24 cellular contexts compared by ENCODE assay signal in genomic region chr16:54475019-54475418, GRCh38.
"Had no signal": no experiment of that assay in that cellular context is flagged by ENCODE, and none has a peak within 500 bp of the region (broad histone marks: within the 10 kb centered on the region; RNA-seq: fewer than 3 reads in every experiment).

No MANE protein-coding gene starts in this region.

- H3K27me3 Mint-ChIP-seq: activated CD4-positive, alpha-beta memory T cell treated with anti-CD3 and anti-CD28 coated beads, Interleukin-2, amount 10 ng/mL, durations not matched to agents 7 days and 5 days; activated CD4-positive, alpha-beta T cell treated with anti-CD3 and anti-CD28 coated beads for 36 hours; activated naive CD4-positive, alpha-beta T cell treated with anti-CD3 and anti-CD28 coated beads, Interleukin-2, amount 10 ng/mL, durations not matched to agents 7 days and 5 days had no signal

- H3K27ac ChIP-seq: ascending aorta, body of pancreas, KMS-11, PC-9, VCaP had no signal

- H3K9me3 Mint-ChIP-seq: activated CD4-positive, alpha-beta memory T cell treated with anti-CD3 and anti-CD28 coated beads, Interleukin-2, amount 10 ng/mL, durations not matched to agents 7 days and 5 days had no signal

- H3K4me3 Mint-ChIP-seq: activated CD4-positive, alpha-beta memory T cell treated with anti-CD3 and anti-CD28 coated beads, Interleukin-2, amount 10 ng/mL, durations not matched to agents 7 days and 5 days; activated CD4-positive, alpha-beta T cell treated with anti-CD3 and anti-CD28 coated beads for 36 hours; activated naive CD4-positive, alpha-beta T cell treated with anti-CD3 and anti-CD28 coated beads, Interleukin-2, amount 10 ng/mL, durations not matched to agents 7 days and 5 days; activated T-helper 17 cell treated with anti-CD3 and anti-CD28 coated beads, Interleukin-2, amount 50 U/mL, for 72 hours had no signal

- ATAC-seq: activated CD4-positive, alpha-beta T cell treated with anti-CD3 and anti-CD28 coated beads for 36 hours; activated T-helper 17 cell treated with anti-CD3 and anti-CD28 coated beads, Interleukin-2, amount 50 U/mL, for 72 hours; body of pancreas had no signal

- H3K36me3 Mint-ChIP-seq: activated naive CD4-positive, alpha-beta T cell treated with anti-CD3 and anti-CD28 coated beads, Interleukin-2, amount 10 ng/mL, durations not matched to agents 7 days and 5 days had no signal

- H3K4me1 ChIP-seq: ascending aorta, body of pancreas had no signal

- H3K4me3 ChIP-seq: ascending aorta, body of pancreas, MG63, PC-9 had no signal

- H3K9me3 ChIP-seq: ascending aorta, body of pancreas, MG63 had no signal

- H3K4me1 Mint-ChIP-seq: activated CD4-positive, alpha-beta memory T cell treated with anti-CD3 and anti-CD28 coated beads, Interleukin-2, amount 10 ng/mL, durations not matched to agents 7 days and 5 days; activated CD4-positive, alpha-beta T cell treated with anti-CD3 and anti-CD28 coated beads for 36 hours; activated naive CD4-positive, alpha-beta T cell treated with anti-CD3 and anti-CD28 coated beads, Interleukin-2, amount 10 ng/mL, durations not matched to agents 7 days and 5 days; activated T-helper 17 cell treated with anti-CD3 and anti-CD28 coated beads, Interleukin-2, amount 50 U/mL, for 72 hours had no signal

- DNase-seq: activated CD4-positive, alpha-beta memory T cell treated with anti-CD3 and anti-CD28 coated beads, Interleukin-2, amount 10 ng/mL, durations not matched to agents 7 days and 5 days; activated CD4-positive, alpha-beta T cell treated with anti-CD3 and anti-CD28 coated beads for 36 hours; activated CD4-positive, alpha-beta T cell treated with anti-CD3 and anti-CD28 coated beads, Interleukin-2, amount 50 U/mL, for 1 hour; activated CD4-positive, CD25-positive, alpha-beta regulatory T cell; activated gamma-delta T cell; activated naive CD4-positive, alpha-beta T cell treated with anti-CD3 and anti-CD28 coated beads, Interleukin-2, amount 10 ng/mL, durations not matched to agents 7 days and 5 days; activated T-cell treated with anti-CD3 and anti-CD28 coated beads for 4 hours; activated T-cell treated with anti-CD3 and anti-CD28 coated beads, Interleukin-2, amount 50 U/mL, for 48 hours; amniotic stem cell; body of pancreas; MG63; MV-4-11; NCI-H1436 treated with DMSO at 0.1 percent for 48 hours; NCI-H187; NCI-H2081; NCI-H510A treated with DMSO at 0.1 percent for 48 hours; NCI-H69; PC-9; SIG-M5; T-helper 1 cell had no signal

- H3K36me3 ChIP-seq: ascending aorta, MG63 had no signal

- H3K27me3 ChIP-seq: ascending aorta, body of pancreas, MG63 had no signal

- H3K27ac Mint-ChIP-seq: activated CD4-positive, alpha-beta memory T cell treated with anti-CD3 and anti-CD28 coated beads, Interleukin-2, amount 10 ng/mL, durations not matched to agents 7 days and 5 days; activated CD4-positive, alpha-beta T cell treated with anti-CD3 and anti-CD28 coated beads for 36 hours; activated naive CD4-positive, alpha-beta T cell treated with anti-CD3 and anti-CD28 coated beads, Interleukin-2, amount 10 ng/mL, durations not matched to agents 7 days and 5 days; activated T-helper 17 cell treated with anti-CD3 and anti-CD28 coated beads, Interleukin-2, amount 50 U/mL, for 72 hours had no signal
